1 cellular context compared by ENCODE assay signal in the genomic region with DNA sequence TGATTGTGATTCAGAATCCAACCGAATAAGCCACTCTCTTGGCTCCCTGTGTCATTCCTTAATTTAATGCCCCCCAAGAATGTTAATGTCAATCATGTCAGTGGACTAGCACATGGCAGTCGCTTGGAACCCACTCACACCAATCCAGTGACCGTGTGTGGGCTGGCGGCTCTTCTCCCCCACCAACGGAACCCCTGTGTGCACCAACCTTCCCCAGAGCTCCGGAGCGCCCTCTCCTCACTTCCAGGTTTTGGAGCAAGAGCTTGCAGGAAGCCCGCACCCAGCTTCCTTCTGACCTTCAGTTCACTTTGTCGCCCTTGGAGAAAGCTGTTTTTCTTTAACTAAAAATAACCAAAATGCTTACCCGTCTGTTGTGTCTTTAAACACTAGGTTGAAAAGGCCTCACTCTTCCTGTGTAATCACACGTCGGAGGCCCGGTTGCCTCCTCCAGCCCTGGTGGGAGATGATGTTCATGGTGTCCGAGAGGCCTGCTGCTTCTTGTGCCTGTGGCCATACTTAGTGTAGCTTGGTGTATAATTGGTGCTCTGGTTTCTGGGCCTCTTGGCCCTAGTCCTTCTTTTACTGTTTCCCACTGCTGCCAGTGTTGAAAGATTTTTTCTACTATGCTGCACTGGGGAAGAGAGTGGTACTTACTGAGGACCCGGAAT.
TF ChIP-seq lines count a peak whose summit lies in the region.

No MANE protein-coding gene starts in this region.

TF ChIP-seq in HepG2, 621 proteins besides CTCF, POLR2A, EP300 and RAD21:
- TF ChIP-seq SP140L (CRISPR knock-in tag; IDR thresholded peaks at IDR 0.05; ENCODE audit: borderline replicate concordance) = no peak
- TF ChIP-seq ZNF597 (CRISPR knock-in tag; IDR thresholded peaks at IDR 0.05) = no peak
- peak; percentile 44 for TF ChIP-seq RBM22 (optimal IDR thresholded peaks at IDR 0.05; ENCODE audit: low read length)
